ENCODE assay signal across 13 cellular contexts in genomic region chr2:64779117-64779690, GRCh38.
DNase-seq lines count a peak whose midpoint lies in the region; ATAC-seq, FAIRE-seq and TF ChIP-seq lines count a peak whose summit lies in the region.
"Had no signal": no experiment of that assay in that cellular context is flagged by ENCODE, and none has a peak within 500 bp of the region (broad histone marks: within the 10 kb centered on the region; RNA-seq: fewer than 3 reads in every experiment).

No MANE protein-coding gene starts in this region.

- TF ChIP-seq CTCF in fibroblast of mammary gland (conservative IDR thresholded peaks at IDR 0.05; ENCODE audit: control insufficient read depth, insufficient read depth, low read depth, low read length) (no peak), pancreas (IDR thresholded peaks at IDR 0.05) (no peak), upper lobe of left lung (IDR thresholded peaks at IDR 0.05) (no peak)

- intact Hi-C loops in pancreas (cut with DNase I), result no loop called here
- intact Hi-C loops in activated CD4-positive, alpha-beta T cell treated with anti-CD3 and anti-CD28 coated beads, Interleukin-2, amount 10 ng/mL, durations not matched to agents 24 days and 14 days (cut with micrococcal nuclease), result no loop called here

- peaks cover 4% of the 10 kb centered on the region for H3K27me3 Mint-ChIP-seq in activated CD4-positive, alpha-beta T cell treated with anti-CD3 and anti-CD28 coated beads, Interleukin-2, amount 10 ng/mL, durations not matched to agents 24 days and 14 days
- H3K27me3 Mint-ChIP-seq: naive B cell had no signal

- no peak for FAIRE-seq in pancreas (lab: Jason Lieb, UNC)

- H3K4me1 ChIP-seq in SJSA1 (replicated peaks), result peaks cover 41% of the 10 kb centered on the region
- no peaks in the 10 kb centered on the region for H3K4me1 ChIP-seq in pancreas
- H3K4me1 ChIP-seq in upper lobe of left lung, result peaks cover 0 to 7% (median 2%) of the 10 kb centered on the region in 4 donors

- H3K36me3 Mint-ChIP-seq in activated CD4-positive, alpha-beta T cell treated with anti-CD3 and anti-CD28 coated beads, Interleukin-2, amount 10 ng/mL, durations not matched to agents 24 days and 14 days (ENCODE audit: low read depth), result no peaks in the 10 kb centered on the region
- H3K36me3 Mint-ChIP-seq: naive B cell had no signal

- H3K27ac Mint-ChIP-seq in activated CD4-positive, alpha-beta T cell treated with anti-CD3 and anti-CD28 coated beads, Interleukin-2, amount 10 ng/mL, durations not matched to agents 24 days and 14 days, result no peak overlapping the region

- TF ChIP-seq POLR2A in upper lobe of left lung (IDR thresholded peaks at IDR 0.05), result no peak

- H3K9me3 ChIP-seq in SJSA1 (replicated peaks) (no peaks in the 10 kb centered on the region), pancreas (no peaks in the 10 kb centered on the region), upper lobe of left lung (no peaks in the 10 kb centered on the region)

- peaks cover 4% of the 10 kb centered on the region for H3K9me3 Mint-ChIP-seq in activated CD4-positive, alpha-beta T cell treated with anti-CD3 and anti-CD28 coated beads, Interleukin-2, amount 10 ng/mL, durations not matched to agents 24 days and 14 days

- ATAC-seq in pancreas (peak; percentile 35 to 75 (median 58)), upper lobe of left lung (ENCODE audit: low FRiP score in 2 of 2) (no peak)

- DNase-seq in EL, result peak; percentile 97
- DNase-seq in SJSA1 (ENCODE audit: low read depth in 1 of 2, low spot score in 2 of 2), result peak; percentile 35 to 77
- peak; percentile 84 for DNase-seq in fibroblast of mammary gland (ENCODE audit: low read depth)
- DNase-seq in pancreas, result no peak
- DNase-seq in islet precursor cell, result no peak
- DNase-seq in activated CD4-positive, alpha-beta T cell treated with anti-CD3 and anti-CD28 coated beads, Interleukin-2, amount 10 ng/mL, durations not matched to agents 24 days and 14 days, result no peak
- no peak for DNase-seq in NCI-H146 treated with DMSO at 0.1 percent for 48 hours (lab: John Stamatoyannopoulos, UW; ENCODE audit: unreplicated experiment)
- no peak for DNase-seq in upper lobe of left lung
- DNase-seq: erythroblast, naive B cell, NCI-H526, tibial artery had no signal

- no peak overlapping the region for H3K4me3 ChIP-seq in SJSA1
- H3K4me3 ChIP-seq in fibroblast of mammary gland (ENCODE audit: control insufficient read depth, low read depth, low read length), result no peak overlapping the region
- H3K4me3 ChIP-seq in pancreas, result no peak overlapping the region
- no peak overlapping the region for H3K4me3 ChIP-seq in upper lobe of left lung
- H3K4me3 ChIP-seq: tibial artery had no signal

- WGBS in pancreas, 2 donors, result 46 to 54% methylated on average over 5 of the region's 5 CpGs
- WGBS in upper lobe of left lung, 2 donors, result 31 to 32% methylated on average over 5 of the region's 5 CpGs

- H3K27me3 ChIP-seq in SJSA1 (replicated peaks), result no peaks in the 10 kb centered on the region
- no peaks in the 10 kb centered on the region for H3K27me3 ChIP-seq in pancreas
- H3K27me3 ChIP-seq in upper lobe of left lung, result no peaks in the 10 kb centered on the region
- H3K27me3 ChIP-seq: tibial artery had no signal

- no peak for TF ChIP-seq EP300 in upper lobe of left lung (IDR thresholded peaks at IDR 0.05)

- no peak overlapping the region for H3K4me3 Mint-ChIP-seq in activated CD4-positive, alpha-beta T cell treated with anti-CD3 and anti-CD28 coated beads, Interleukin-2, amount 10 ng/mL, durations not matched to agents 24 days and 14 days
- H3K4me3 Mint-ChIP-seq: naive B cell had no signal

- no peaks in the 10 kb centered on the region for H3K36me3 ChIP-seq in SJSA1
- H3K36me3 ChIP-seq in pancreas, result no peaks in the 10 kb centered on the region
- no peaks in the 10 kb centered on the region for H3K36me3 ChIP-seq in upper lobe of left lung
- H3K36me3 ChIP-seq: tibial artery had no signal

- H3K4me1 Mint-ChIP-seq in activated CD4-positive, alpha-beta T cell treated with anti-CD3 and anti-CD28 coated beads, Interleukin-2, amount 10 ng/mL, durations not matched to agents 24 days and 14 days, result peaks cover 5% of the 10 kb centered on the region

- H3K27ac ChIP-seq in SJSA1 (peak overlapping the region; percentile 45), pancreas (no peak overlapping the region), upper lobe of left lung (no peak overlapping the region)
- H3K27ac ChIP-seq: KMS-11, tibial artery had no signal

Comparison
In these comparisons a context has a peak if more than half of its experiments do, and no peak if none do; other contexts are left out.
1. DNase-seq: peak in EL (single experiment), SJSA1 (2 of 2) and fibroblast of mammary gland (single experiment); none in pancreas (0 of 6), islet precursor cell (single experiment), activated CD4-positive, alpha-beta T cell treated with anti-CD3 and anti-CD28 coated beads, Interleukin-2, amount 10 ng/mL, durations not matched to agents 24 days and 14 days (single experiment), NCI-H146 treated with DMSO at 0.1 percent for 48 hours (single experiment) and upper lobe of left lung (0 of 2).
2. ATAC-seq: peak in pancreas (4 of 4); none in upper lobe of left lung (0 of 2).